Comparison of ENCODE assay signal across 9 cellular contexts in genomic region chr3:194296448-194296831, GRCh38. TPM values are rescaled to one million over a fixed set of nuclear protein-coding genes. Genes with fewer than 3 reads are reported as not detected.
DNase-seq lines count a peak whose midpoint lies in the region; ATAC-seq and TF ChIP-seq lines count a peak whose summit lies in the region.
"Had no signal": no experiment of that assay in that cellular context is flagged by ENCODE, and none has a peak within 500 bp of the region (broad histone marks: within the 10 kb centered on the region; RNA-seq: fewer than 3 reads in every experiment).

No MANE protein-coding gene starts in this region.

- H4K8ac ChIP-seq in H9 (replicated peaks; ENCODE audit: insufficient read length, low read depth, low read length), result no peak overlapping the region

- H3K9me3 Mint-ChIP-seq in H9, result peaks cover 0 to 4% of the 10 kb centered on the region in 2 experiments; a peak in 3 of 5 replicates

- TF ChIP-seq POLR2A in sigmoid colon (IDR thresholded peaks at IDR 0.05), result no peak

- H2BK5ac ChIP-seq in H9 (ENCODE audit: insufficient read length, low read length), result peak overlapping the region; percentile 55

- DNase-seq in H9 (peak; percentile 54), astrocyte of the cerebellum (ENCODE audit: low read depth) (peak; percentile 72), sigmoid colon (peak; percentile 68)
- no peak for DNase-seq in effector CD8-positive, alpha-beta T cell (lab: John Stamatoyannopoulos, UW)
- DNase-seq: activated CD8-positive, alpha-beta memory T cell treated with anti-CD3 and anti-CD28 coated beads for 24 hours had no signal

- no CpG with 5 or more reads among the region's 13 CpGs for WGBS in H9 (ENCODE audit: extremely low coverage, insufficient read length, low lambda C conversion rate)
- 10 to 36% methylated on average over 13 of the region's 13 CpGs for WGBS in sigmoid colon, 2 donors

- H3K36me3 ChIP-seq in sigmoid colon, result no peaks in the 10 kb centered on the region

- in situ Hi-C loops in astrocyte of the cerebellum (cut with HindIII; ENCODE audit: low sequenced_read_pairs), result no loop called here

- peak overlapping the region; percentile 77 for H4K91ac ChIP-seq in H9 (ENCODE audit: insufficient read length, low read depth, low read length)

- intact Hi-C loops in sigmoid colon (cut with DNase I), result no loop called here

- peak overlapping the region; percentile 89 to 95 (median 93); a peak in 5 of 7 replicates for H3K27ac Mint-ChIP-seq in H9

- no peaks in the 10 kb centered on the region for H3K79me1 ChIP-seq in H9 (ENCODE audit: insufficient read depth, low read depth, low read length, poor library complexity, severe bottlenecking)

- peak overlapping the region; percentile 91 for H2BK120ac ChIP-seq in H9 (ENCODE audit: low read depth, low read length, poor library complexity, severe bottlenecking)

- H3K23ac ChIP-seq in H9 (ENCODE audit: insufficient read length, low read depth, low read length), result no peak overlapping the region

- peak overlapping the region; percentile 79 for H3K9ac ChIP-seq in H9 (ENCODE audit: extremely low read depth, insufficient read length, low read length)

- H2BK15ac ChIP-seq in H9 (ENCODE audit: low read depth, low read length), result peak overlapping the region; percentile 95; the same call in 1 of the 2 replicates

- H3K56ac ChIP-seq in H9 (ENCODE audit: insufficient read length, low read depth, low read length), result peak overlapping the region; percentile 89

- TF ChIP-seq CTCF in H9 (conservative IDR thresholded peaks at IDR 0.05), result no peak
- TF ChIP-seq CTCF in astrocyte of the cerebellum (IDR thresholded peaks at IDR 0.05; ENCODE audit: low read depth, low read length, missing control alignments), result no peak
- no peak for TF ChIP-seq CTCF in sigmoid colon (IDR thresholded peaks at IDR 0.05)

- peaks cover 48 to 53% of the 10 kb centered on the region in 2 experiments for H3K4me1 Mint-ChIP-seq in H9

- H3K4me1 ChIP-seq in H9 (ENCODE audit: insufficient read depth, low read length) (0 out of 2 replicates have a peak, but pooled peaks cover 2% of the 10 kb centered on the region), sigmoid colon (peaks cover 0 to 26% (median 25%) of the 10 kb centered on the region in 4 donors)

- peak overlapping the region; percentile 44 for H3K4me2 ChIP-seq in H9 (ENCODE audit: insufficient read depth, insufficient read length, low read length)

- peak overlapping the region; percentile 98 for H3T11ph ChIP-seq in H9 (ENCODE audit: low read length)

- H3K4me3 Mint-ChIP-seq in H9, result peak overlapping the region; percentile 45 to 61; a peak in 4 of 5 replicates

- H3K36me3 Mint-ChIP-seq in H9 (ENCODE audit: insufficient read depth in 1 of 3, low read depth in 3 of 3), result peaks cover 0 to 10% (median 0%) of the 10 kb centered on the region in 3 experiments; a peak in 3 of 7 replicates

- peak overlapping the region; percentile 92 for H2BK12ac ChIP-seq in H9 (ENCODE audit: insufficient read length, low read depth, low read length)

- no peak overlapping the region for H2AFZ ChIP-seq in H9 (ENCODE audit: low read length)

- no peak for TF ChIP-seq EP300 in sigmoid colon (IDR thresholded peaks at IDR 0.05)

- peak overlapping the region; percentile 96 for H3K14ac ChIP-seq in H9 (ENCODE audit: insufficient read depth, low read length)

- no peak overlapping the region for H2AK5ac ChIP-seq in H9 (ENCODE audit: insufficient read length, low read length)

- H4K5ac ChIP-seq in H9 (ENCODE audit: insufficient read length, low read depth, low read length), result peak overlapping the region; percentile 96

- no peak overlapping the region; the same call in 1 of the 2 replicates for H3K4ac ChIP-seq in H9 (ENCODE audit: low read depth, low read length)

- no peak for ATAC-seq in GM19351 (IDR thresholded peaks at IDR 0.05; ENCODE audit: unreplicated experiment)
- no peak for ATAC-seq in HG03139 (IDR thresholded peaks at IDR 0.05; ENCODE audit: unreplicated experiment)
- ATAC-seq in HG02852 (IDR thresholded peaks at IDR 0.05; ENCODE audit: unreplicated experiment), result no peak

- H3K9me3 ChIP-seq in H9 (ENCODE audit: control insufficient read depth, low read depth, low read length), result no peaks in the 10 kb centered on the region
- no peaks in the 10 kb centered on the region for H3K9me3 ChIP-seq in iPS-18c (ENCODE audit: control insufficient read depth, insufficient read depth, low read length)
- H3K9me3 ChIP-seq in sigmoid colon, result no peaks in the 10 kb centered on the region

- H3K27me3 Mint-ChIP-seq in H9 (ENCODE audit: low read depth), result peaks cover 11% of the 10 kb centered on the region

- H3K27me3 ChIP-seq in H9 (ENCODE audit: insufficient read depth, low read length), result no peaks in the 10 kb centered on the region
- no peaks in the 10 kb centered on the region for H3K27me3 ChIP-seq in sigmoid colon

- peak overlapping the region; percentile 90 for H3K27ac ChIP-seq in H9 (ENCODE audit: insufficient read length, low read depth, low read length)
- peak overlapping the region; percentile 60 to 72 (median 66) for H3K27ac ChIP-seq in sigmoid colon

- peaks cover 8% of the 10 kb centered on the region for H3K23me2 ChIP-seq in H9 (ENCODE audit: insufficient read length, low read depth, low read length, poor library complexity, severe bottlenecking)

- H3K4me3 ChIP-seq in astrocyte of the cerebellum (ENCODE audit: low read depth, low read length), result peak overlapping the region; percentile 26
- H3K4me3 ChIP-seq in iPS-18c (ENCODE audit: insufficient read depth, low read depth, low read length), result peak overlapping the region; percentile 30; the same call in 1 of the 2 replicates
- peak overlapping the region in 3 of 4 donors; percentile 25 to 34 (median 26) for H3K4me3 ChIP-seq in sigmoid colon

- no peaks in the 10 kb centered on the region for H3K79me2 ChIP-seq in H9 (ENCODE audit: insufficient read depth, low read length)

- peak overlapping the region; percentile 99 for H3K18ac ChIP-seq in H9 (ENCODE audit: insufficient read length, low read depth, low read length)

- H4K20me1 ChIP-seq in H9 (ENCODE audit: control insufficient read depth, insufficient read depth, insufficient read length), result no peaks in the 10 kb centered on the region

- H2BK20ac ChIP-seq in H9 (ENCODE audit: low read depth, low read length, poor library complexity, severe bottlenecking), result peak overlapping the region; percentile 99

RNA-seq across cellular contexts. Expression of gene CPN2, which starts 54.7 kb away (rescaled TPM):
- total RNA-seq in H9 (2021), result not detected in 2 replicates
- not detected for total RNA-seq in sigmoid colon
- under 1 TPM in 1 of 3 donors, not detected in 2; 0.01 TPM for polyA plus RNA-seq in sigmoid colon
